In the genomic region with DNA sequence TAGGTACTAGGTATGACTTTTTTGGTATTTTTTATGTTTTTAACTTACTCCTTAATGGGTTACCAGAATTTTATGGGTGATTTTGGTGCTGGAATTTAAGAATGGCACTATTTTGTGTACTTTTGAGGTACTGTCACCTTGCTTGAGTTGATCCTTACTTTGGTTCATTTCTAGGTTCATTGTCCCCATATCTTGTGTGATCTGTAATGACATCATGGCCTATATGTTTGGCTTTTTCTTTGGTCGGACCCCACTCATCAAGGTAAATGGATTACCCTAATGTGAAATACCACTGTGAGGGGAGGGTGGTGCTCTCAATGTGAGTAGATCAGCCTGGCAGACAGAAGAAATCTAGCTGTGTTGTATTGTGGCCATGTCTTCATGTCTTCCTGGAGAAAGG, we compare ENCODE assay signal across 22 cellular contexts.
"Had no signal": no experiment of that assay in that cellular context is flagged by ENCODE, and none has a peak within 500 bp of the region (broad histone marks: within the 10 kb centered on the region; RNA-seq: fewer than 3 reads in every experiment).

No MANE protein-coding gene starts in this region.

- ATAC-seq: activated CD4-positive, alpha-beta T cell treated with anti-CD3 and anti-CD28 coated beads for 36 hours; activated T-cell treated with anti-CD3 and anti-CD28 coated beads, Interleukin-2, amount 50 U/mL, for 4 hours; esophagus mucosa; left cardiac atrium; right cardiac atrium had no signal

- H3K27ac ChIP-seq: adrenal gland, spleen had no signal

- H3K9me3 Mint-ChIP-seq: activated T-cell treated with anti-CD3 and anti-CD28 coated beads, Interleukin-2, amount 50 U/mL, for 4 hours; brain; natural killer cell; stimulated activated naive CD8-positive, alpha-beta T cell treated with anti-CD3 and anti-CD28 coated beads, Interleukin-15, Interleukin-2, amounts not matched to agents 100 ng/mL and 50 ng/mL, for 24 hours; type B pancreatic cell had no signal

- DNase-seq: activated CD4-positive, alpha-beta T cell treated with anti-CD3 and anti-CD28 coated beads for 36 hours; activated CD4-positive, CD25-positive, alpha-beta regulatory T cell; activated CD8-positive, alpha-beta memory T cell treated with anti-CD3 and anti-CD28 coated beads for 24 hours; activated effector memory CD4-positive, alpha-beta T cell treated with Interleukin-2 at 50 U/mL for 16 hours; activated naive CD4-positive, alpha-beta T cell treated with anti-CD3 and anti-CD28 coated beads, Interleukin-2, amount 50 U/mL, for 16 hours; activated T-cell treated with anti-CD3 and anti-CD28 coated beads, Interleukin-2, amount 50 U/mL, for 4 hours; aorta; caudate nucleus; foreskin fibroblast; head of caudate nucleus; hippocampal formation; left cardiac atrium; natural killer cell; right cardiac atrium; spleen; stimulated activated CD4-positive, alpha-beta T cell treated with anti-CD3 and anti-CD28 coated beads, Interleukin-2, amount 100 ng/mL, for 48 hours; T-helper 1 cell had no signal

- H3K27me3 Mint-ChIP-seq: activated CD4-positive, alpha-beta T cell treated with anti-CD3 and anti-CD28 coated beads for 36 hours; brain; stimulated activated naive CD8-positive, alpha-beta T cell treated with anti-CD3 and anti-CD28 coated beads, Interleukin-15, Interleukin-2, amounts not matched to agents 100 ng/mL and 50 ng/mL, for 24 hours; type B pancreatic cell had no signal

- H3K27ac Mint-ChIP-seq: activated CD4-positive, alpha-beta T cell treated with anti-CD3 and anti-CD28 coated beads for 36 hours; natural killer cell; type B pancreatic cell had no signal

- H3K4me1 Mint-ChIP-seq: brain had no signal

- H3K9me3 ChIP-seq: adrenal gland, spleen had no signal

- H3K27me3 ChIP-seq: adrenal gland, spleen had no signal

- H3K4me1 ChIP-seq: adrenal gland, spleen had no signal

- H3K4me3 Mint-ChIP-seq: activated CD4-positive, alpha-beta T cell treated with anti-CD3 and anti-CD28 coated beads for 36 hours; activated T-cell treated with anti-CD3 and anti-CD28 coated beads, Interleukin-2, amount 50 U/mL, for 4 hours; brain; natural killer cell; stimulated activated naive CD8-positive, alpha-beta T cell treated with anti-CD3 and anti-CD28 coated beads, Interleukin-15, Interleukin-2, amounts not matched to agents 100 ng/mL and 50 ng/mL, for 24 hours; type B pancreatic cell had no signal
